25 cellular contexts compared by ENCODE assay signal in the genomic region with DNA sequence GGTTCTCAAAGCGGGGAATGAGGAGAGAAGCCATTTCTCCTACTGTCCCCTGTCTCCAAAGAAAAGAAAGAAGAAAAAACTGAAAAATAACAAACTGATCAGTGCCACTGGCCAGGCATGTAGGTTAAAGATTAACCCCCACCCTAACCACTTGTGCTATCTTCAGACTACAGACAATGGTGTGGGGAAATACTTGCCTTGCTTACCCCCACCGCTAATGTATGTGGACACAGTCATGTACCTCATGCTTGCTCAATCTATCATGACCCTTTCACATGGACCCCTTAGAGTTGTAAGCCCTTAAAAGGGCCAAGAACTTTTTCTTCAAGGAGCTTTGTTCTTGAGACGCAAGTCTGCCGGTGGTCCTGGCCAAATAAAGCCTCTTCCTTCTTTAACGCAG.
"Had no signal": no experiment of that assay in that cellular context is flagged by ENCODE, and none has a peak within 500 bp of the region (broad histone marks: within the 10 kb centered on the region; RNA-seq: fewer than 3 reads in every experiment).

No MANE protein-coding gene starts in this region.

- DNase-seq: naive thymus-derived CD8-positive, alpha-beta T cell; nephron progenitor cell; nucleus accumbens; pancreas; right cardiac atrium; spleen; stimulated activated CD4-positive, alpha-beta T cell treated with anti-CD3 and anti-CD28 coated beads, Interleukin-12 subunit alpha, Interleukin-12 subunit beta, amount 100 ng/mL, for 4 hours; stimulated activated CD4-positive, alpha-beta T cell treated with anti-CD3 and anti-CD28 coated beads, Interleukin-1b, Interleukin-23, amount 100 ng/mL, for 48 hours; stimulated activated CD4-positive, alpha-beta T cell treated with anti-CD3 and anti-CD28 coated beads, Interleukin-4, amount 100 ng/mL, for 1 hour; stimulated activated CD4-positive, alpha-beta T cell treated with anti-CD3 and anti-CD28 coated beads, Interleukin-4, amount 100 ng/mL, for 4 hours; stimulated activated CD8-positive, alpha-beta memory T cell treated with anti-CD3 and anti-CD28 coated beads, Interleukin-4, amount 100 ng/mL, for 48 hours; stimulated activated naive CD4-positive, alpha-beta T cell; stimulated activated naive CD8-positive, alpha-beta T cell treated with anti-CD3 and anti-CD28 coated beads, Interleukin-15, amount 100 ng/mL, for 72 hours; stimulated activated naive CD8-positive, alpha-beta T cell treated with anti-CD3 and anti-CD28 coated beads, Interleukin-15, Interleukin-2, amounts not matched to agents 100 U/mL and 50 U/mL, for 24 hours; substantia nigra; testis; tibial artery; transverse colon; upper lobe of right lung; uterus had no signal

- H3K4me3 Mint-ChIP-seq: naive thymus-derived CD8-positive, alpha-beta T cell; natural killer cell treated with Interleukin-12 subunit alpha and Interleukin-12 subunit beta and Interleukin-15 and Interleukin-18, amount 100 ng/mL, for 72 hours; nephron progenitor cell; neural crest cell; stimulated activated memory B cell treated with anti-CD40 and anti-IgM and Interleukin-4, amounts not matched to agents 10 μg/mL and 1 μg/mL and 100 μg/mL, for 72 hours; stimulated activated naive CD8-positive, alpha-beta T cell treated with anti-CD3 and anti-CD28 coated beads, Interleukin-15, amount 100 ng/mL, for 72 hours; type B pancreatic cell had no signal

- H3K36me3 Mint-ChIP-seq: naive thymus-derived CD8-positive, alpha-beta T cell; natural killer cell treated with Interleukin-12 subunit alpha and Interleukin-12 subunit beta and Interleukin-15 and Interleukin-18, amount 100 ng/mL, for 72 hours; stimulated activated memory B cell treated with anti-CD40 and anti-IgM and Interleukin-4, amounts not matched to agents 10 μg/mL and 1 μg/mL and 100 μg/mL, for 72 hours; type B pancreatic cell had no signal

- H3K9me3 Mint-ChIP-seq: naive thymus-derived CD8-positive, alpha-beta T cell; natural killer cell treated with Interleukin-12 subunit alpha and Interleukin-12 subunit beta and Interleukin-15 and Interleukin-18, amount 100 ng/mL, for 72 hours; nephron progenitor cell; neural crest cell; stimulated activated memory B cell treated with anti-CD40 and anti-IgM and Interleukin-4, amounts not matched to agents 10 μg/mL and 1 μg/mL and 100 μg/mL, for 72 hours; stimulated activated naive CD8-positive, alpha-beta T cell treated with anti-CD3 and anti-CD28 coated beads, Interleukin-15, amount 100 ng/mL, for 72 hours; type B pancreatic cell had no signal

- FAIRE-seq: pancreas had no signal

- ATAC-seq: naive thymus-derived CD8-positive, alpha-beta T cell; natural killer cell treated with Interleukin-12 subunit alpha and Interleukin-12 subunit beta and Interleukin-15 and Interleukin-18, amount 100 ng/mL, for 72 hours; pancreas; right cardiac atrium; sciatic nerve; stimulated activated memory B cell treated with anti-CD40 and anti-IgM and Interleukin-4, amounts not matched to agents 10 μg/mL and 1 μg/mL and 100 μg/mL, for 72 hours; stimulated activated naive CD8-positive, alpha-beta T cell treated with anti-CD3 and anti-CD28 coated beads, Interleukin-15, amount 100 ng/mL, for 72 hours; stimulated activated naive CD8-positive, alpha-beta T cell treated with anti-CD3 and anti-CD28 coated beads, Interleukin-15, Interleukin-2, amounts not matched to agents 100 U/mL and 50 U/mL, for 24 hours; upper lobe of right lung had no signal

- H3K27ac Mint-ChIP-seq: naive thymus-derived CD8-positive, alpha-beta T cell; natural killer cell treated with Interleukin-12 subunit alpha and Interleukin-12 subunit beta and Interleukin-15 and Interleukin-18, amount 100 ng/mL, for 72 hours; nephron progenitor cell; stimulated activated memory B cell treated with anti-CD40 and anti-IgM and Interleukin-4, amounts not matched to agents 10 μg/mL and 1 μg/mL and 100 μg/mL, for 72 hours; stimulated activated naive CD8-positive, alpha-beta T cell treated with anti-CD3 and anti-CD28 coated beads, Interleukin-15, amount 100 ng/mL, for 72 hours; type B pancreatic cell had no signal

- H3K27me3 Mint-ChIP-seq: naive thymus-derived CD8-positive, alpha-beta T cell; natural killer cell treated with Interleukin-12 subunit alpha and Interleukin-12 subunit beta and Interleukin-15 and Interleukin-18, amount 100 ng/mL, for 72 hours; stimulated activated memory B cell treated with anti-CD40 and anti-IgM and Interleukin-4, amounts not matched to agents 10 μg/mL and 1 μg/mL and 100 μg/mL, for 72 hours; stimulated activated naive CD8-positive, alpha-beta T cell treated with anti-CD3 and anti-CD28 coated beads, Interleukin-15, amount 100 ng/mL, for 72 hours; type B pancreatic cell had no signal

- H3K4me1 Mint-ChIP-seq: naive thymus-derived CD8-positive, alpha-beta T cell; nephron progenitor cell; neural crest cell; stimulated activated memory B cell treated with anti-CD40 and anti-IgM and Interleukin-4, amounts not matched to agents 10 μg/mL and 1 μg/mL and 100 μg/mL, for 72 hours; stimulated activated naive CD8-positive, alpha-beta T cell treated with anti-CD3 and anti-CD28 coated beads, Interleukin-15, amount 100 ng/mL, for 72 hours had no signal
